ENCODE assay signal across 8 cellular contexts in the genomic region with DNA sequence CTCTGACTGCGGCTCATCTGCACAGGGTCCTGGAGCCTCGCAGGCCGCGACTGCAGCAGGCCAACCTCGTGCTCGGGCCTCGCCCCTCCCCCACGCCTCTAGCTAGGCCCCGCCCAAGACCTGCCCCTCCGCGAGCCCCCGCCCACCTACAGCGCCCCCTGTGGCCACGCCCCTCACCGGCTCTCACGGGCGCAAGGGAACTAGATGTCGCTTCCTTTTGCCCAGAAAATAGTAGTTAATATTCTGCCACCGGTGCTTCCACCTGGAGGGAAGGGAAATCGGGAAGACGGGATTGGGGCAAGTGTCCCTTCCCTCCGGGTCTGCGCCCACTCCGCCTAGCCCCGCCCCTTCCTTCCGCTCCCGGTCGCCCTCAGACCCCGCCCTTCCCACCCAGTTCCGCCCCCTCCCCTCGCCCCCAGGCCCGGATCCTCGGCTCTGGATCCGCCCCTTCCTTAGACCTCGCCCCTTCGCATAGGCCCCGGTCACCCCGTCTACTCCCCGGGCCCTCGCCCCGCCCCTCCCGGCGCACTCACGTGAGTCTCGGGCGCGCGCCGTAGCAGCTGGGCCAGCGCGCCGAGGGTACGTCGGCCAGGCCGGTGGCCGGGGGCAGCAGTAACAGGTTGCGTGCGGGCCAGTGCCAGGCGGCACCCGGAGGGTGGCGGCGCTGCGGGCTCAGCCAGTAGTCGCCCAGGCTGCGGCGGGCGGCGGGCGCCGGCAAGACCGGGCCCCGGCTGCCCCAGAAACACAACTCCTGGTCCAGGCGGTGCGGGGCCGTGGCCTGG. TPM values are rescaled to one million over a fixed set of nuclear protein-coding genes. Genes with fewer than 3 reads are reported as not detected.
A peak's percentile ranks its signal among the peaks of the same experiment; 100 is the strongest.
DNase-seq lines count a peak whose midpoint lies in the region; ATAC-seq lines count a peak whose summit lies in the region.

No MANE protein-coding gene starts in this region.

- ATAC-seq in GM19025 (IDR thresholded peaks at IDR 0.05; ENCODE audit: low read depth, unreplicated experiment): peak; percentile 84
- peak; percentile 89 for ATAC-seq in HG03280 (IDR thresholded peaks at IDR 0.05; ENCODE audit: unreplicated experiment)

- DNase-seq in AML-193 (lab: John Stamatoyannopoulos, UW): peak; percentile 71 to 76
- peak; percentile 86 for DNase-seq in NCI-H345 treated with DMSO at 0.1 percent for 48 hours (lab: John Stamatoyannopoulos, UW; ENCODE audit: unreplicated experiment)
- DNase-seq in activated CD4-positive, CD25-positive, alpha-beta regulatory T cell treated with anti-CD3 and anti-CD28 coated beads, Interleukin-2, amount 50 U/mL, for 72 hours: peak; percentile 93
- DNase-seq in cerebellum (ENCODE audit: low spot score): peak; percentile 96
- DNase-seq in kidney glomerular epithelial cell (lab: John Stamatoyannopoulos, UW): peak; percentile 73
- peak; percentile 86 to 87 for DNase-seq in stimulated activated CD4-positive, alpha-beta T cell treated with anti-CD3 and anti-CD28 coated beads, Interleukin-15, amount 100 ng/mL, for 48 hours (ENCODE audit: low read depth in 2 of 2)

RNA-seq across cellular contexts. Expression of a gene that starts 11.0 kb away (rescaled TPM):
- total RNA-seq in cerebellum: 3.2 TPM

RNA-seq across cellular contexts. Expression of a gene that starts 11.1 kb away (rescaled TPM):
- total RNA-seq in cerebellum: 1.8 TPM

RNA-seq across cellular contexts. Expression of a gene that starts 15.2 kb away (rescaled TPM):
- 164 TPM for total RNA-seq in cerebellum

RNA-seq across cellular contexts. Expression of a gene that starts 43.0 kb away (rescaled TPM):
- 58.3 TPM for total RNA-seq in cerebellum

RNA-seq across cellular contexts. Expression of a gene that starts 59.4 kb away (rescaled TPM):
- total RNA-seq in cerebellum: 21.2 TPM

Comparison
In these comparisons a context has a peak if more than half of its experiments do, and no peak if none do; other contexts are left out.
1. Peak in every context shown above with its lines: DNase-seq and ATAC-seq.